26 cellular contexts compared by ENCODE assay signal in the genomic region with DNA sequence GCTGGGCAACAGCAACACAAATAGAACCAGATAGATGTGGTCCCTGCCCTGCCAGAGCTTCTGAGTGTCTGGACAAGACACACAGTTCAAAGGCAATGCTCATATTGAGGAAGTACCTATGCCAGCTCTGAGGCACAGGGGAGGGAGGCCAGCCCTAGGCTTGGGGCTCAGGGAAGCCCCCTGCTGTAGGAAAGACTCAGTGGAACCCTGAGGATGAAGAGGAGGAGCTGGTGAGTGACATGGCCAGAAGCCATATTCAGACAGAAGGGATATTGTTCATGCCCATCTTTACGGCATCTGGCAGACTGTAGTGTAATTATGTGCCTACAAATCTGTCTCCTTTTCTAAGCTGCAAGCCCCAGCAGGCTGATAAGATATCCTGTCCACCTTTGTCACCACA. TPM values are rescaled to one million over a fixed set of nuclear protein-coding genes. Genes with fewer than 3 reads are reported as not detected.
DNase-seq lines count a peak whose midpoint lies in the region; ATAC-seq, FAIRE-seq and TF ChIP-seq lines count a peak whose summit lies in the region.
"Had no signal": no experiment of that assay in that cellular context is flagged by ENCODE, and none has a peak within 500 bp of the region (broad histone marks: within the 10 kb centered on the region; RNA-seq: fewer than 3 reads in every experiment).

No MANE protein-coding gene starts in this region.

- peaks cover 6% of the 10 kb centered on the region for H3K27me3 ChIP-seq in bronchial epithelial cell (ENCODE audit: control insufficient read depth, insufficient read depth, low read length)
- H3K27me3 ChIP-seq: brain microvascular endothelial cell had no signal

- no peaks in the 10 kb centered on the region for H3K36me3 ChIP-seq in bronchial epithelial cell (ENCODE audit: control insufficient read depth, insufficient read depth, low read length)
- H3K36me3 ChIP-seq: brain microvascular endothelial cell, heart left ventricle, transverse colon had no signal

- DNase-seq in COLO829 (ENCODE audit: low spot score) (peak; percentile 30), DMS 273 treated with DMSO at 0.1 percent for 48 hours (lab: John Stamatoyannopoulos, UW) (peak; percentile 27), NCI-H69 (lab: John Stamatoyannopoulos, UW) (peak; percentile 96), bronchial epithelial cell (ENCODE audit: low read depth) (no peak)
- no peak for DNase-seq in activated CD4-positive, alpha-beta T cell treated with anti-CD3 and anti-CD28 coated beads, Interleukin-2, amount 50 U/mL, for 4 hours
- DNase-seq: activated T-cell treated with anti-CD3 and anti-CD28 coated beads, Interleukin-2, amount 50 U/mL, for 4 hours; brain microvascular endothelial cell; CD4-positive, alpha-beta T cell; effector memory CD8-positive, alpha-beta T cell; foreskin fibroblast; H7; heart left ventricle; left cardiac atrium; NCI-H2107; NCI-H524 treated with DMSO at 0.1 percent for 48 hours; occipital lobe; SHP77; stimulated activated CD4-positive, alpha-beta T cell treated with anti-CD3 and anti-CD28 coated beads, Interleukin-1b, Interleukin-23, amount 100 ng/mL, for 48 hours; transverse colon had no signal

- FAIRE-seq in bronchial epithelial cell (lab: Jason Lieb, UNC), result peak; percentile 89
- FAIRE-seq: GM18507 had no signal

- TF ChIP-seq CTCF in bronchial epithelial cell (IDR thresholded peaks at IDR 0.05; ENCODE audit: insufficient read depth, low read length, severe bottlenecking), result no peak

- no peak for ATAC-seq in GM21619 (IDR thresholded peaks at IDR 0.05; ENCODE audit: unreplicated experiment)
- no peak for ATAC-seq in HG02852 (IDR thresholded peaks at IDR 0.05; ENCODE audit: unreplicated experiment)
- ATAC-seq: activated T-cell treated with anti-CD3 and anti-CD28 coated beads, Interleukin-2, amount 50 U/mL, for 4 hours; effector memory CD8-positive, alpha-beta T cell; heart left ventricle; left cardiac atrium had no signal

- H3K4me3 ChIP-seq in bronchial epithelial cell (ENCODE audit: low read depth, low read length), result no peak overlapping the region
- H3K4me3 ChIP-seq: heart left ventricle, transverse colon had no signal

RNA-seq across cellular contexts. Expression of a gene that starts 8.8 kb away (rescaled TPM):
- 0.26 TPM in 1 of 2 replicates, not detected in the other for total RNA-seq in bronchial epithelial cell
- total RNA-seq: activated CD8-positive, alpha-beta memory T cell treated with anti-CD3 and anti-CD28 coated beads for 36 hours; activated T-cell treated with anti-CD3 and anti-CD28 coated beads, Interleukin-2, amount 50 U/mL, for 4 hours; CD4-positive, alpha-beta T cell; H7; myocyte; occipital lobe; OCI-LY7; skeletal muscle tissue; transverse colon had no signal

Comparison
In these comparisons a context has a peak if more than half of its experiments do, and no peak if none do; other contexts are left out.
1. DNase-seq: peak in COLO829 (single experiment), DMS 273 treated with DMSO at 0.1 percent for 48 hours (single experiment) and NCI-H69 (single experiment); none in bronchial epithelial cell (single experiment) and activated CD4-positive, alpha-beta T cell treated with anti-CD3 and anti-CD28 coated beads, Interleukin-2, amount 50 U/mL, for 4 hours (0 of 2).